Comparison of ENCODE assay signal across 31 cellular contexts in genomic region chr11:118133816-118134215, GRCh38. TPM values are rescaled to one million over a fixed set of nuclear protein-coding genes. Genes with fewer than 3 reads are reported as not detected.
"Had no signal": no experiment of that assay in that cellular context is flagged by ENCODE, and none has a peak within 500 bp of the region (broad histone marks: within the 10 kb centered on the region; RNA-seq: fewer than 3 reads in every experiment).

No MANE protein-coding gene starts in this region.

- DNase-seq: activated CD4-positive, alpha-beta T cell treated with anti-CD3 and anti-CD28 coated beads, Interleukin-2, amount 10 ng/mL, durations not matched to agents 24 days and 14 days; activated CD4-positive, alpha-beta T cell treated with anti-CD3 and anti-CD28 coated beads, Interleukin-2, amount 50 U/mL, for 4 hours; activated CD8-positive, alpha-beta T cell treated with anti-CD3 and anti-CD28 coated beads for 36 hours; activated gamma-delta T cell treated with Interleukin-2 at 50 U/mL for 16 hours; activated naive CD4-positive, alpha-beta T cell treated with anti-CD3 and anti-CD28 coated beads, Interleukin-2, amount 10 ng/mL, durations not matched to agents 7 days and 5 days; activated naive CD8-positive, alpha-beta T cell treated with anti-CD3 and anti-CD28 coated beads, Interleukin-2, amount 50 U/mL, for 24 hours; activated T-cell treated with anti-CD3 and anti-CD28 coated beads, Interleukin-2, amount 50 U/mL, for 1 hour; activated T-cell treated with anti-CD3 and anti-CD28 coated beads, Interleukin-2, amount 50 U/mL, for 72 hours; brain microvascular endothelial cell; Karpas-422; KBM-7; NCI-H1105; NCI-H1417 treated with DMSO at 0.1 percent for 48 hours; NCI-H187 treated with DMSO at 0.1 percent for 48 hours; NCI-H2081; NCI-H226; NCI-H524 treated with DMSO at 0.1 percent for 48 hours; SHP77 treated with DMSO at 0.1 percent for 48 hours; SK-N-SH had no signal

- H3K4me1 Mint-ChIP-seq: activated CD4-positive, alpha-beta T cell treated with anti-CD3 and anti-CD28 coated beads, Interleukin-2, amount 10 ng/mL, durations not matched to agents 24 days and 14 days; activated naive CD4-positive, alpha-beta T cell treated with anti-CD3 and anti-CD28 coated beads, Interleukin-2, amount 10 ng/mL, durations not matched to agents 7 days and 5 days; activated naive CD8-positive, alpha-beta T cell treated with anti-CD3 and anti-CD28 coated beads, Interleukin-2, amount 50 U/mL, for 24 hours; activated T-helper 17 cell treated with anti-CD3 and anti-CD28 coated beads, Interleukin-2, amount 50 U/mL, for 72 hours; central memory CD8-positive, alpha-beta T cell had no signal

- H3K36me3 ChIP-seq: brain microvascular endothelial cell, SJSA1 had no signal

- H3K9me3 Mint-ChIP-seq: activated CD4-positive, alpha-beta T cell treated with anti-CD3 and anti-CD28 coated beads, Interleukin-2, amount 10 ng/mL, durations not matched to agents 24 days and 14 days; activated CD8-positive, alpha-beta T cell treated with anti-CD3 and anti-CD28 coated beads for 36 hours; activated naive CD4-positive, alpha-beta T cell treated with anti-CD3 and anti-CD28 coated beads, Interleukin-2, amount 10 ng/mL, durations not matched to agents 7 days and 5 days; activated naive CD8-positive, alpha-beta T cell treated with anti-CD3 and anti-CD28 coated beads, Interleukin-2, amount 50 U/mL, for 24 hours; activated T-cell treated with anti-CD3 and anti-CD28 coated beads, Interleukin-2, amount 50 U/mL, for 72 hours; activated T-helper 17 cell treated with anti-CD3 and anti-CD28 coated beads, Interleukin-2, amount 50 U/mL, for 72 hours; central memory CD8-positive, alpha-beta T cell; T-helper 1 cell treated with Interleukin-12 subunit alpha and Interleukin-12 subunit beta and Interleukin-4 antibody, amounts not matched to agents 30 μg/mL and 1 μg/mL, for 36 hours; T-helper 2 cell treated with Interferon-gamma antibody and Interleukin-4, amounts not matched to agents 5 μg/mL and 100 μg/mL, for 36 hours had no signal

- H3K36me3 Mint-ChIP-seq: activated naive CD4-positive, alpha-beta T cell treated with anti-CD3 and anti-CD28 coated beads, Interleukin-2, amount 10 ng/mL, durations not matched to agents 7 days and 5 days; activated naive CD8-positive, alpha-beta T cell had no signal

- ATAC-seq: activated CD8-positive, alpha-beta T cell treated with anti-CD3 and anti-CD28 coated beads for 36 hours; activated naive CD8-positive, alpha-beta T cell treated with anti-CD3 and anti-CD28 coated beads, Interleukin-2, amount 50 U/mL, for 24 hours; activated T-cell treated with anti-CD3 and anti-CD28 coated beads, Interleukin-2, amount 50 U/mL, for 72 hours; activated T-helper 17 cell treated with anti-CD3 and anti-CD28 coated beads, Interleukin-2, amount 50 U/mL, for 72 hours; Panc1 had no signal

- H3K27ac ChIP-seq: brain microvascular endothelial cell, SJSA1 had no signal

- H3K4me3 ChIP-seq: SJSA1 had no signal

- H3K4me1 ChIP-seq: SJSA1 had no signal

- H3K9ac ChIP-seq: SK-N-SH had no signal

- H3K9me3 ChIP-seq: SJSA1, SK-N-SH had no signal

- H3K4me2 ChIP-seq: SK-N-SH had no signal

- H3K27me3 ChIP-seq: brain microvascular endothelial cell, SJSA1 had no signal

- H3K27ac Mint-ChIP-seq: activated CD4-positive, alpha-beta T cell treated with anti-CD3 and anti-CD28 coated beads, Interleukin-2, amount 10 ng/mL, durations not matched to agents 24 days and 14 days; activated CD8-positive, alpha-beta T cell treated with anti-CD3 and anti-CD28 coated beads for 36 hours; activated naive CD4-positive, alpha-beta T cell treated with anti-CD3 and anti-CD28 coated beads, Interleukin-2, amount 10 ng/mL, durations not matched to agents 7 days and 5 days; activated naive CD8-positive, alpha-beta T cell; activated naive CD8-positive, alpha-beta T cell treated with anti-CD3 and anti-CD28 coated beads, Interleukin-2, amount 50 U/mL, for 24 hours; activated T-cell treated with anti-CD3 and anti-CD28 coated beads, Interleukin-2, amount 50 U/mL, for 72 hours; activated T-helper 17 cell treated with anti-CD3 and anti-CD28 coated beads, Interleukin-2, amount 50 U/mL, for 72 hours; T-helper 1 cell treated with Interleukin-12 subunit alpha and Interleukin-12 subunit beta and Interleukin-4 antibody, amounts not matched to agents 30 μg/mL and 1 μg/mL, for 36 hours; T-helper 2 cell treated with Interferon-gamma antibody and Interleukin-4, amounts not matched to agents 5 μg/mL and 100 μg/mL, for 36 hours had no signal

- H3K4me3 Mint-ChIP-seq: activated CD4-positive, alpha-beta T cell treated with anti-CD3 and anti-CD28 coated beads, Interleukin-2, amount 10 ng/mL, durations not matched to agents 24 days and 14 days; activated CD8-positive, alpha-beta T cell treated with anti-CD3 and anti-CD28 coated beads for 36 hours; activated naive CD4-positive, alpha-beta T cell treated with anti-CD3 and anti-CD28 coated beads, Interleukin-2, amount 10 ng/mL, durations not matched to agents 7 days and 5 days; activated naive CD8-positive, alpha-beta T cell; activated naive CD8-positive, alpha-beta T cell treated with anti-CD3 and anti-CD28 coated beads, Interleukin-2, amount 50 U/mL, for 24 hours; activated T-cell treated with anti-CD3 and anti-CD28 coated beads, Interleukin-2, amount 50 U/mL, for 72 hours; activated T-helper 17 cell treated with anti-CD3 and anti-CD28 coated beads, Interleukin-2, amount 50 U/mL, for 72 hours; central memory CD8-positive, alpha-beta T cell; T-helper 1 cell treated with Interleukin-12 subunit alpha and Interleukin-12 subunit beta and Interleukin-4 antibody, amounts not matched to agents 30 μg/mL and 1 μg/mL, for 36 hours; T-helper 2 cell treated with Interferon-gamma antibody and Interleukin-4, amounts not matched to agents 5 μg/mL and 100 μg/mL, for 36 hours had no signal

RNA-seq across cellular contexts. Expression of gene SCN4B, which starts 18.8 kb away (rescaled TPM):
- total RNA-seq: MCF 10A, NCI-H460, RPMI7951, SJSA1 had no signal

RNA-seq across cellular contexts. Expression of gene SCN2B, which starts 42.6 kb away (rescaled TPM):
- total RNA-seq: activated CD8-positive, alpha-beta memory T cell treated with anti-CD3 and anti-CD28 coated beads for 36 hours; activated CD8-positive, alpha-beta T cell treated with anti-CD3 and anti-CD28 coated beads for 36 hours; activated T-cell treated with anti-CD3 and anti-CD28 coated beads, Interleukin-2, amount 50 U/mL, for 72 hours; MCF 10A; NCI-H460; RPMI7951; SJSA1 had no signal
- polyA plus RNA-seq: aorta had no signal

RNA-seq across cellular contexts. Expression of gene SMIM35, which starts 47.1 kb away (rescaled TPM):
- total RNA-seq: activated T-helper 17 cell treated with anti-CD3 and anti-CD28 coated beads, Interleukin-2, amount 50 U/mL, for 72 hours; MCF 10A; NCI-H460; RPMI7951; SJSA1 had no signal
- polyA plus RNA-seq: aorta, SK-N-SH had no signal

RNA-seq across cellular contexts. Expression of gene TMPRSS4, which starts 56.9 kb away (rescaled TPM):
- total RNA-seq: activated CD4-positive, alpha-beta T cell treated with anti-CD3 and anti-CD28 coated beads, Interleukin-2, amount 10 ng/mL, durations not matched to agents 24 days and 14 days; activated CD8-positive, alpha-beta memory T cell treated with anti-CD3 and anti-CD28 coated beads for 36 hours; activated CD8-positive, alpha-beta T cell treated with anti-CD3 and anti-CD28 coated beads for 36 hours; MCF 10A; NCI-H460; RPMI7951; SJSA1 had no signal
- polyA plus RNA-seq: SK-N-SH had no signal
